Comparison of ENCODE assay signal across 15 cellular contexts in genomic region chr16:29011112-29011511, GRCh38. TPM values are rescaled to one million over a fixed set of nuclear protein-coding genes. Genes with fewer than 3 reads are reported as not detected.
DNase-seq lines count a peak whose midpoint lies in the region; ATAC-seq and TF ChIP-seq lines count a peak whose summit lies in the region.
"Had no signal": no experiment of that assay in that cellular context is flagged by ENCODE, and none has a peak within 500 bp of the region (broad histone marks: within the 10 kb centered on the region; RNA-seq: fewer than 3 reads in every experiment).

No MANE protein-coding gene starts in this region.

- intact Hi-C loops in activated CD8-positive, alpha-beta T cell treated with anti-CD3 and anti-CD28 coated beads for 36 hours (cut with micrococcal nuclease): no loop called here

- H3K27ac ChIP-seq in KOPT-K1 (ENCODE audit: low read depth, low read length, poor library complexity, severe bottlenecking): peak overlapping the region; percentile 94
- H3K27ac ChIP-seq in hepatocyte: no peak overlapping the region
- H3K27ac ChIP-seq: epithelial cell of prostate, GM23248 had no signal

- DNase-seq in activated CD8-positive, alpha-beta T cell treated with anti-CD3 and anti-CD28 coated beads for 36 hours: peak; percentile 48
- DNase-seq in activated CD8-positive, alpha-beta T cell treated with anti-CD3 and anti-CD28 coated beads, Interleukin-2, amount 10 ng/mL, durations not matched to agents 7 days and 5 days: no peak
- no peak for DNase-seq in activated naive CD4-positive, alpha-beta T cell treated with anti-CD3 and anti-CD28 coated beads, Interleukin-2, amount 50 U/mL, for 72 hours (ENCODE audit: low spot score in 2 of 2)
- DNase-seq in naive thymus-derived CD8-positive, alpha-beta T cell: no peak
- DNase-seq in hepatocyte (ENCODE audit: low spot score): no peak
- DNase-seq: DMS153, glutamatergic neuron, GM23248, NCI-H187, NCI-H69, substantia nigra had no signal

- H3K4me3 ChIP-seq in hepatocyte: no peak overlapping the region
- H3K4me3 ChIP-seq: GM23248 had no signal

- POLR2A ChIA-PET in activated CD8-positive, alpha-beta T cell treated with anti-CD3 and anti-CD28 coated beads for 36 hours (lab: Charles Lee): interaction anchor here (0.8 to 2.7 kb wide), 5 partner anchors 10 to 26 kb away, joined by 3 to 12 read pairs (median 9); partner anchors contain the start of gene LAT
- POLR2A ChIA-PET in activated CD8-positive, alpha-beta T cell treated with anti-CD3 and anti-CD28 coated beads, Interleukin-2, amount 10 ng/mL, durations not matched to agents 7 days and 5 days (lab: Charles Lee): interaction anchor here (1.0 to 1.7 kb wide), 3 partner anchors 11 to 188 kb away, joined by 3 to 6 read pairs (median 3); partner anchors contain the start of gene ATXN2L
- POLR2A ChIA-PET in naive thymus-derived CD8-positive, alpha-beta T cell (lab: Charles Lee): interaction anchor here (0.6 to 23.0 kb wide), 8 partner anchors 10 to 818 kb away, joined by 3 to 494 read pairs (median 8); partner anchors contain the start of genes ATXN2L, LAT and SPNS1

- H3K9me3 Mint-ChIP-seq in activated CD8-positive, alpha-beta T cell treated with anti-CD3 and anti-CD28 coated beads for 36 hours: peaks cover 6% of the 10 kb centered on the region
- no peaks in the 10 kb centered on the region for H3K9me3 Mint-ChIP-seq in activated CD8-positive, alpha-beta T cell treated with anti-CD3 and anti-CD28 coated beads, Interleukin-2, amount 10 ng/mL, durations not matched to agents 7 days and 5 days (ENCODE audit: insufficient read depth)
- peaks cover 4 to 8% of the 10 kb centered on the region in 2 donors for H3K9me3 Mint-ChIP-seq in activated naive CD4-positive, alpha-beta T cell treated with anti-CD3 and anti-CD28 coated beads, Interleukin-2, amount 50 U/mL, for 72 hours
- peaks cover 0 to 3% (median 0%) of the 10 kb centered on the region in 9 donors for H3K9me3 Mint-ChIP-seq in naive thymus-derived CD8-positive, alpha-beta T cell

- H3K4me2 ChIP-seq in hepatocyte: no peak overlapping the region

- no peak for ATAC-seq in activated CD8-positive, alpha-beta T cell treated with anti-CD3 and anti-CD28 coated beads for 36 hours
- no peak for ATAC-seq in activated CD8-positive, alpha-beta T cell treated with anti-CD3 and anti-CD28 coated beads, Interleukin-2, amount 10 ng/mL, durations not matched to agents 7 days and 5 days
- no peak for ATAC-seq in activated naive CD4-positive, alpha-beta T cell treated with anti-CD3 and anti-CD28 coated beads, Interleukin-2, amount 50 U/mL, for 72 hours
- no peak for ATAC-seq in naive thymus-derived CD8-positive, alpha-beta T cell
- ATAC-seq in HG02884 (IDR thresholded peaks at IDR 0.05; ENCODE audit: unreplicated experiment) (no peak), HG03457 (IDR thresholded peaks at IDR 0.05; ENCODE audit: unreplicated experiment) (no peak)

- no peaks in the 10 kb centered on the region for H3K27me3 ChIP-seq in hepatocyte

- H3K4me1 Mint-ChIP-seq in activated CD8-positive, alpha-beta T cell treated with anti-CD3 and anti-CD28 coated beads for 36 hours (ENCODE audit: low read depth): peaks cover 62% of the 10 kb centered on the region
- H3K4me1 Mint-ChIP-seq in activated CD8-positive, alpha-beta T cell treated with anti-CD3 and anti-CD28 coated beads, Interleukin-2, amount 10 ng/mL, durations not matched to agents 7 days and 5 days (ENCODE audit: low read depth): peaks cover 55% of the 10 kb centered on the region
- peaks cover 34 to 78% (median 73%) of the 10 kb centered on the region in 4 donors for H3K4me1 Mint-ChIP-seq in naive thymus-derived CD8-positive, alpha-beta T cell

- no peak overlapping the region for H2AFZ ChIP-seq in hepatocyte
- H2AFZ ChIP-seq: GM23248 had no signal

- H3K79me2 ChIP-seq in hepatocyte: no peaks in the 10 kb centered on the region

- no peaks in the 10 kb centered on the region for H3K36me3 ChIP-seq in KOPT-K1 (ENCODE audit: insufficient read depth, low read length)
- no peaks in the 10 kb centered on the region for H3K36me3 ChIP-seq in hepatocyte (replicated peaks; ENCODE audit: insufficient read depth, low read depth)

- H3K27me3 Mint-ChIP-seq in activated CD8-positive, alpha-beta T cell treated with anti-CD3 and anti-CD28 coated beads for 36 hours: no peaks in the 10 kb centered on the region
- H3K27me3 Mint-ChIP-seq in activated CD8-positive, alpha-beta T cell treated with anti-CD3 and anti-CD28 coated beads, Interleukin-2, amount 10 ng/mL, durations not matched to agents 7 days and 5 days (ENCODE audit: low read depth): no peaks in the 10 kb centered on the region
- H3K27me3 Mint-ChIP-seq in naive thymus-derived CD8-positive, alpha-beta T cell: no peaks in the 10 kb centered on the region

- H3K4me1 ChIP-seq in hepatocyte (ENCODE audit: insufficient read depth): no peaks in the 10 kb centered on the region

- no peak overlapping the region for H3K4me3 Mint-ChIP-seq in activated CD8-positive, alpha-beta T cell treated with anti-CD3 and anti-CD28 coated beads for 36 hours
- H3K4me3 Mint-ChIP-seq in activated CD8-positive, alpha-beta T cell treated with anti-CD3 and anti-CD28 coated beads, Interleukin-2, amount 10 ng/mL, durations not matched to agents 7 days and 5 days: no peak overlapping the region
- peak overlapping the region in 1 of 10 donors; percentile 11 for H3K4me3 Mint-ChIP-seq in naive thymus-derived CD8-positive, alpha-beta T cell

- no peaks in the 10 kb centered on the region for H4K20me1 ChIP-seq in hepatocyte (ENCODE audit: insufficient read depth, poor library complexity, severe bottlenecking)

- peaks cover 6% of the 10 kb centered on the region for H3K36me3 Mint-ChIP-seq in activated CD8-positive, alpha-beta T cell treated with anti-CD3 and anti-CD28 coated beads for 36 hours (ENCODE audit: low read depth)
- H3K36me3 Mint-ChIP-seq in activated CD8-positive, alpha-beta T cell treated with anti-CD3 and anti-CD28 coated beads, Interleukin-2, amount 10 ng/mL, durations not matched to agents 7 days and 5 days (ENCODE audit: low read depth): no peaks in the 10 kb centered on the region
- peaks cover 7 to 11% of the 10 kb centered on the region in 2 donors for H3K36me3 Mint-ChIP-seq in activated naive CD4-positive, alpha-beta T cell treated with anti-CD3 and anti-CD28 coated beads, Interleukin-2, amount 50 U/mL, for 72 hours
- H3K36me3 Mint-ChIP-seq in naive thymus-derived CD8-positive, alpha-beta T cell: no peaks in the 10 kb centered on the region

- TF ChIP-seq CTCF in activated CD8-positive, alpha-beta T cell treated with anti-CD3 and anti-CD28 coated beads for 36 hours (IDR thresholded peaks at IDR 0.05): no peak
- TF ChIP-seq CTCF in hepatocyte (IDR thresholded peaks at IDR 0.05; ENCODE audit: poor library complexity): no peak

- CTCF ChIA-PET in activated CD8-positive, alpha-beta T cell treated with anti-CD3 and anti-CD28 coated beads for 36 hours (lab: Charles Lee): interaction anchor here (0.7 to 1.7 kb wide), 6 partner anchors 10 to 66 kb away, joined by 3 to 5 read pairs (median 4); no protein-coding TSS in a partner anchor
- CTCF ChIA-PET in activated CD8-positive, alpha-beta T cell treated with anti-CD3 and anti-CD28 coated beads, Interleukin-2, amount 10 ng/mL, durations not matched to agents 7 days and 5 days (lab: Charles Lee): interaction anchor here (0.8 kb wide), 1 partner anchor 18 kb away, joined by 3 read pairs; no protein-coding TSS in a partner anchor

- H3K27ac Mint-ChIP-seq in activated CD8-positive, alpha-beta T cell treated with anti-CD3 and anti-CD28 coated beads for 36 hours: no peak overlapping the region
- H3K27ac Mint-ChIP-seq in activated CD8-positive, alpha-beta T cell treated with anti-CD3 and anti-CD28 coated beads, Interleukin-2, amount 10 ng/mL, durations not matched to agents 7 days and 5 days: no peak overlapping the region
- H3K27ac Mint-ChIP-seq in activated naive CD4-positive, alpha-beta T cell treated with anti-CD3 and anti-CD28 coated beads, Interleukin-2, amount 50 U/mL, for 72 hours: peak overlapping the region; percentile 77 to 91
- peak overlapping the region; percentile 80 to 99 (median 96) for H3K27ac Mint-ChIP-seq in naive thymus-derived CD8-positive, alpha-beta T cell

- no peaks in the 10 kb centered on the region for H3K9me2 ChIP-seq in hepatocyte (replicated peaks; ENCODE audit: insufficient read depth)

- no peaks in the 10 kb centered on the region for H3K9me3 ChIP-seq in KOPT-K1 (ENCODE audit: insufficient read depth, low read length, poor library complexity, severe bottlenecking)
- H3K9me3 ChIP-seq in hepatocyte (ENCODE audit: low read depth): no peaks in the 10 kb centered on the region

- WGBS in hepatocyte (ENCODE audit: low lambda C conversion rate, missing lambda C conversion rate): 67% methylated on average over 8 of the region's 8 CpGs

RNA-seq across cellular contexts. Expression of gene LAT, which starts 26.3 kb away (rescaled TPM):
- total RNA-seq in activated CD8-positive, alpha-beta T cell treated with anti-CD3 and anti-CD28 coated beads for 36 hours: 100 to 1,000 TPM; 193 to 206 TPM
- 100 to 1,000 TPM; 270 to 288 TPM for total RNA-seq in activated CD8-positive, alpha-beta T cell treated with anti-CD3 and anti-CD28 coated beads, Interleukin-2, amount 10 ng/mL, durations not matched to agents 7 days and 5 days
- 100 to 1,000 TPM; 171 to 440 TPM for total RNA-seq in activated naive CD4-positive, alpha-beta T cell treated with anti-CD3 and anti-CD28 coated beads, Interleukin-2, amount 50 U/mL, for 72 hours
- total RNA-seq in naive thymus-derived CD8-positive, alpha-beta T cell: 100 to 1,000 TPM; 352 to 353 TPM
- 100 to 1,000 TPM; 255 to 308 (median 288) TPM for polyA plus RNA-seq in naive thymus-derived CD8-positive, alpha-beta T cell
- total RNA-seq in hepatocyte: 1.00 and 3.9 TPM in 2 replicates
- polyA plus RNA-seq in hepatocyte: 2.4 and 6.9 TPM in 2 replicates

RNA-seq across cellular contexts. Expression of gene SPNS1, which starts 36.5 kb away (rescaled TPM):
- total RNA-seq in activated CD8-positive, alpha-beta T cell treated with anti-CD3 and anti-CD28 coated beads for 36 hours: 10 to 100 TPM; 14.6 to 18.2 TPM
- 10 to 100 TPM; 28.3 to 29.0 TPM for total RNA-seq in activated CD8-positive, alpha-beta T cell treated with anti-CD3 and anti-CD28 coated beads, Interleukin-2, amount 10 ng/mL, durations not matched to agents 7 days and 5 days
- total RNA-seq in activated naive CD4-positive, alpha-beta T cell treated with anti-CD3 and anti-CD28 coated beads, Interleukin-2, amount 50 U/mL, for 72 hours: 10 to 100 TPM; 16.3 to 19.9 TPM
- total RNA-seq in naive thymus-derived CD8-positive, alpha-beta T cell: 10 to 100 TPM; 38.1 to 45.0 TPM
- polyA plus RNA-seq in naive thymus-derived CD8-positive, alpha-beta T cell: 10 to 100 TPM; 12.7 to 29.7 (median 24.9) TPM
- total RNA-seq in hepatocyte: 36.6 and 42.8 TPM in 2 replicates
- polyA plus RNA-seq in hepatocyte: 140 and 146 TPM in 2 replicates

Comparison
In these comparisons a context has a peak if more than half of its experiments do, and no peak if none do; other contexts are left out.
1. H3K27ac Mint-ChIP-seq: peak in activated naive CD4-positive, alpha-beta T cell treated with anti-CD3 and anti-CD28 coated beads, Interleukin-2, amount 50 U/mL, for 72 hours (2 of 2) and naive thymus-derived CD8-positive, alpha-beta T cell (10 of 10); none in activated CD8-positive, alpha-beta T cell treated with anti-CD3 and anti-CD28 coated beads for 36 hours (single experiment) and activated CD8-positive, alpha-beta T cell treated with anti-CD3 and anti-CD28 coated beads, Interleukin-2, amount 10 ng/mL, durations not matched to agents 7 days and 5 days (single experiment).
2. RNA of gene LAT, which starts 26.3 kb away (total RNA-seq): 171 to 440 TPM in activated naive CD4-positive, alpha-beta T cell treated with anti-CD3 and anti-CD28 coated beads, Interleukin-2, amount 50 U/mL, for 72 hours, 352 to 353 TPM in naive thymus-derived CD8-positive, alpha-beta T cell, 270 to 288 TPM in activated CD8-positive, alpha-beta T cell treated with anti-CD3 and anti-CD28 coated beads, Interleukin-2, amount 10 ng/mL, durations not matched to agents 7 days and 5 days and 193 to 206 TPM in activated CD8-positive, alpha-beta T cell treated with anti-CD3 and anti-CD28 coated beads for 36 hours; 1.00 to 3.9 TPM in hepatocyte; every median in the first group is over 10 times any median in the second.